ENCODE assay signal across 35 cellular contexts in genomic region chr16:31380201-31380600, GRCh38.
"Had no signal": no experiment of that assay in that cellular context is flagged by ENCODE, and none has a peak within 500 bp of the region (broad histone marks: within the 10 kb centered on the region; RNA-seq: fewer than 3 reads in every experiment).

No MANE protein-coding gene starts in this region.

- H3K4me3 Mint-ChIP-seq: activated B cell treated with CpG ODN at 0.5 μM for 24 hours; activated CD4-positive, alpha-beta memory T cell treated with anti-CD3 and anti-CD28 coated beads for 36 hours; activated CD4-positive, alpha-beta T cell treated with anti-CD3 and anti-CD28 coated beads, Interleukin-2, amount 10 ng/mL, durations not matched to agents 24 days and 14 days; activated CD8-positive, alpha-beta T cell treated with anti-CD3 and anti-CD28 coated beads for 36 hours; activated naive CD4-positive, alpha-beta T cell treated with anti-CD3 and anti-CD28 coated beads for 36 hours; activated naive CD8-positive, alpha-beta T cell treated with anti-CD3 and anti-CD28 coated beads for 36 hours; activated T-cell treated with anti-CD3 and anti-CD28 coated beads, Interleukin-2, amount 50 U/mL, for 4 hours; activated T-cell treated with anti-CD3 and anti-CD28 coated beads, Interleukin-2, amount 50 U/mL, for 72 hours; activated T-helper 1 cell treated with anti-CD3 and anti-CD28 coated beads, Interleukin-12 subunit alpha, Interleukin-12 subunit beta, Interleukin-2, Interleukin-4 antibody, amounts not matched to agents 30 ng/mL and 10 ng/mL and 1 ng/mL, durations not matched to agents 14 hours and 24 hours and 36 hours; activated T-helper 17 cell treated with anti-CD3 and anti-CD28 coated beads, Interleukin-2, amount 50 U/mL, for 72 hours; T-helper 1 cell treated with Interleukin-12 subunit alpha and Interleukin-12 subunit beta and Interleukin-4 antibody, amounts not matched to agents 30 μg/mL and 1 μg/mL, for 36 hours had no signal

- H3K36me3 Mint-ChIP-seq: activated CD4-positive, alpha-beta memory T cell treated with anti-CD3 and anti-CD28 coated beads for 36 hours; activated naive CD8-positive, alpha-beta T cell treated with anti-CD3 and anti-CD28 coated beads for 36 hours had no signal

- H3K9me3 Mint-ChIP-seq: activated B cell treated with CpG ODN at 0.5 μM for 24 hours; activated naive CD4-positive, alpha-beta T cell treated with anti-CD3 and anti-CD28 coated beads, Interleukin-2, amount 50 U/mL, for 72 hours; activated naive CD8-positive, alpha-beta T cell treated with anti-CD3 and anti-CD28 coated beads for 36 hours; activated T-cell treated with anti-CD3 and anti-CD28 coated beads, Interleukin-2, amount 50 U/mL, for 72 hours; activated T-helper 17 cell treated with anti-CD3 and anti-CD28 coated beads, Interleukin-2, amount 50 U/mL, for 72 hours had no signal

- FAIRE-seq: astrocyte, TTC549 had no signal

- H3K27ac Mint-ChIP-seq: activated B cell treated with CpG ODN at 0.5 μM for 24 hours; activated CD4-positive, alpha-beta memory T cell treated with anti-CD3 and anti-CD28 coated beads for 36 hours; activated CD4-positive, alpha-beta T cell treated with anti-CD3 and anti-CD28 coated beads, Interleukin-2, amount 10 ng/mL, durations not matched to agents 24 days and 14 days; activated CD8-positive, alpha-beta T cell treated with anti-CD3 and anti-CD28 coated beads for 36 hours; activated naive CD4-positive, alpha-beta T cell treated with anti-CD3 and anti-CD28 coated beads for 36 hours; activated naive CD4-positive, alpha-beta T cell treated with anti-CD3 and anti-CD28 coated beads, Interleukin-2, amount 50 U/mL, for 72 hours; activated naive CD8-positive, alpha-beta T cell treated with anti-CD3 and anti-CD28 coated beads for 36 hours; activated T-cell treated with anti-CD3 and anti-CD28 coated beads, Interleukin-2, amount 50 U/mL, for 72 hours; activated T-helper 1 cell treated with anti-CD3 and anti-CD28 coated beads, Interleukin-12 subunit alpha, Interleukin-12 subunit beta, Interleukin-2, Interleukin-4 antibody, amounts not matched to agents 30 ng/mL and 10 ng/mL and 1 ng/mL, durations not matched to agents 14 hours and 24 hours and 36 hours; activated T-helper 17 cell treated with anti-CD3 and anti-CD28 coated beads, Interleukin-2, amount 50 U/mL, for 72 hours; T-helper 1 cell treated with Interleukin-12 subunit alpha and Interleukin-12 subunit beta and Interleukin-4 antibody, amounts not matched to agents 30 μg/mL and 1 μg/mL, for 36 hours had no signal

- H3K4me1 ChIP-seq: adrenal gland, breast epithelium had no signal

- H3K9me3 ChIP-seq: adrenal gland, body of pancreas had no signal

- H3K27me3 ChIP-seq: adrenal gland, body of pancreas, brain microvascular endothelial cell had no signal

- ATAC-seq: activated CD8-positive, alpha-beta T cell treated with anti-CD3 and anti-CD28 coated beads for 36 hours; activated naive CD4-positive, alpha-beta T cell treated with anti-CD3 and anti-CD28 coated beads, Interleukin-2, amount 50 U/mL, for 72 hours; activated T-cell treated with anti-CD3 and anti-CD28 coated beads, Interleukin-2, amount 50 U/mL, for 4 hours; activated T-cell treated with anti-CD3 and anti-CD28 coated beads, Interleukin-2, amount 50 U/mL, for 72 hours; activated T-helper 17 cell treated with anti-CD3 and anti-CD28 coated beads, Interleukin-2, amount 50 U/mL, for 72 hours; body of pancreas had no signal

- DNase-seq: activated B cell treated with CpG ODN at 0.5 μM for 24 hours; activated CD4-positive, alpha-beta memory T cell treated with anti-CD3 and anti-CD28 coated beads for 36 hours; activated CD4-positive, alpha-beta T cell treated with anti-CD3 and anti-CD28 coated beads for 4 hours; activated CD4-positive, alpha-beta T cell treated with anti-CD3 and anti-CD28 coated beads, Interleukin-2, amount 10 ng/mL, durations not matched to agents 24 days and 14 days; activated CD4-positive, alpha-beta T cell treated with anti-CD3 and anti-CD28 coated beads, Interleukin-2, amount 50 U/mL, for 1 hour; activated CD4-positive, alpha-beta T cell treated with anti-CD3 and anti-CD28 coated beads, Interleukin-2, amount 50 U/mL, for 4 hours; activated CD4-positive, CD25-positive, alpha-beta regulatory T cell treated with anti-CD3 and anti-CD28 coated beads, Interleukin-2, amount 50 U/mL, for 72 hours; activated CD8-positive, alpha-beta memory T cell treated with anti-CD3 and anti-CD28 coated beads, Interleukin-2, amount 50 U/mL, for 4 hours; activated CD8-positive, alpha-beta T cell treated with anti-CD3 and anti-CD28 coated beads for 36 hours; activated effector memory CD4-positive, alpha-beta T cell treated with anti-CD3 and anti-CD28 coated beads, Interleukin-2, amount 50 U/mL, for 16 hours; activated gamma-delta T cell treated with Interleukin-2 at 50 U/mL for 16 hours; activated naive CD4-positive, alpha-beta T cell; activated naive CD4-positive, alpha-beta T cell treated with anti-CD3 and anti-CD28 coated beads for 36 hours; activated naive CD4-positive, alpha-beta T cell treated with anti-CD3 and anti-CD28 coated beads, Interleukin-2, amount 50 U/mL, for 16 hours; activated naive CD8-positive, alpha-beta T cell treated with anti-CD3 and anti-CD28 coated beads for 36 hours; activated T-cell treated with anti-CD3 and anti-CD28 coated beads for 4 hours; activated T-cell treated with anti-CD3 and anti-CD28 coated beads, Interleukin-2, amount 50 U/mL, for 1 hour; activated T-cell treated with anti-CD3 and anti-CD28 coated beads, Interleukin-2, amount 50 U/mL, for 4 hours; activated T-cell treated with anti-CD3 and anti-CD28 coated beads, Interleukin-2, amount 50 U/mL, for 72 hours; adrenal gland; amniotic stem cell; body of pancreas; brain microvascular endothelial cell; central memory CD4-positive, alpha-beta T cell; SW 1271; T-helper 1 cell; T-helper 9 cell had no signal

- H3K27ac ChIP-seq: adrenal gland, body of pancreas, brain microvascular endothelial cell, breast epithelium, VCaP had no signal

- H3K27me3 Mint-ChIP-seq: activated CD4-positive, alpha-beta T cell treated with anti-CD3 and anti-CD28 coated beads, Interleukin-2, amount 10 ng/mL, durations not matched to agents 24 days and 14 days; activated CD8-positive, alpha-beta T cell treated with anti-CD3 and anti-CD28 coated beads for 36 hours had no signal

- H3K36me3 ChIP-seq: adrenal gland, brain microvascular endothelial cell, breast epithelium had no signal

- H3K4me3 ChIP-seq: adrenal gland, body of pancreas, breast epithelium had no signal
